In the genomic region with DNA sequence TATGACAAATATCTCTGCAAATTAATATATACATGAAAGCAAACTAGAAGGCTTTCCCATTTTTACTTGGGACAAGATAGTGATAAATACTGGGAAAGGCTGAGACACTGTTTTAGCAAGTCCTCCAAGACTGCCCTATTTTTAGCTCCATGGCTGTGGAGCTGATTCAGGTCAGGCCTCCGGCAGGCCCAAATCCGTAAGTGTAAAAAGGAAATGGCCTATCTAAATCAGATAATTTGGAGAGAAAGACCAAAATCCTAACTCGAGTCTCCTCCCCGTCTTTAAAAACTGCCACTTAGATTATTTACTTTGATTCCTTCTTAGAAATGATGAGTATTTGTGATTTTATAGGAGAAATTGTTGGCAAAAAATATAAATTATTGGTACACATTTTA, we compare ENCODE assay signal across 8 cellular contexts. TPM values are rescaled to one million over a fixed set of nuclear protein-coding genes. Genes with fewer than 3 reads are reported as not detected.
DNase-seq lines count a peak whose midpoint lies in the region; ATAC-seq and TF ChIP-seq lines count a peak whose summit lies in the region.

No MANE protein-coding gene starts in this region.

- H3K9ac ChIP-seq in liver (ENCODE audit: low read depth in 1 of 2, low read length in 2 of 2), result peak overlapping the region in 1 of 2 donors; percentile 99

- H3K4me1 ChIP-seq in liver (ENCODE audit: control insufficient read depth in 4 of 4, insufficient read depth in 4 of 4, low read length in 3 of 4), result peaks cover 17 to 26% (median 21%) of the 10 kb centered on the region in 4 donors
- no peaks in the 10 kb centered on the region for H3K4me1 ChIP-seq in urinary bladder (ENCODE audit: insufficient read depth)

- 4% methylated on average over 4 of the region's 4 CpGs for WGBS in liver
- WGBS in urinary bladder, result 3% methylated on average over 4 of the region's 4 CpGs

- H3K36me3 Mint-ChIP-seq in activated naive CD4-positive, alpha-beta T cell treated with anti-CD3 and anti-CD28 coated beads, Interleukin-2, amount 10 ng/mL, durations not matched to agents 7 days and 5 days, result peaks cover 26% of the 10 kb centered on the region

- peak overlapping the region; percentile 68 for H3K4me3 ChIP-seq in astrocyte of the cerebellum (ENCODE audit: low read depth, low read length)
- peak overlapping the region in 2 of 3 donors; percentile 86 to 89 for H3K4me3 ChIP-seq in liver (ENCODE audit: low read depth in 1 of 3, low read length in 3 of 3)
- H3K4me3 ChIP-seq in urinary bladder (ENCODE audit: low read depth, low read length), result peak overlapping the region; percentile 88

- peak overlapping the region; percentile 97 for H3K27ac Mint-ChIP-seq in activated naive CD4-positive, alpha-beta T cell treated with anti-CD3 and anti-CD28 coated beads, Interleukin-2, amount 10 ng/mL, durations not matched to agents 7 days and 5 days

- H3K4me1 Mint-ChIP-seq in activated naive CD4-positive, alpha-beta T cell treated with anti-CD3 and anti-CD28 coated beads, Interleukin-2, amount 10 ng/mL, durations not matched to agents 7 days and 5 days, result peaks cover 50% of the 10 kb centered on the region

- peak overlapping the region; percentile 85 for H3K4me3 Mint-ChIP-seq in activated naive CD4-positive, alpha-beta T cell treated with anti-CD3 and anti-CD28 coated beads, Interleukin-2, amount 10 ng/mL, durations not matched to agents 7 days and 5 days

- CTCF ChIA-PET in activated naive CD4-positive, alpha-beta T cell treated with anti-CD3 and anti-CD28 coated beads, Interleukin-2, amount 10 ng/mL, durations not matched to agents 7 days and 5 days (lab: Charles Lee), result interaction anchor here (0.6 to 2.3 kb wide), 3 partner anchors 45 to 440 kb away, joined by 3 to 8 read pairs (median 3); a partner anchor contains a TSS

- no peak for DNase-seq in activated naive CD4-positive, alpha-beta T cell treated with anti-CD3 and anti-CD28 coated beads, Interleukin-2, amount 10 ng/mL, durations not matched to agents 7 days and 5 days
- no peak for DNase-seq in activated naive CD4-positive, alpha-beta T cell (lab: John Stamatoyannopoulos, UW)
- DNase-seq in astrocyte of the cerebellum (ENCODE audit: low read depth) (no peak), left colon (no peak), OCI-M2 (lab: John Stamatoyannopoulos, UW; ENCODE audit: unreplicated experiment) (no peak), NCI-H2029 (lab: John Stamatoyannopoulos, UW) (no peak)

- no peak for TF ChIP-seq CTCF in astrocyte of the cerebellum (IDR thresholded peaks at IDR 0.05; ENCODE audit: low read depth, low read length, missing control alignments)
- no peak for TF ChIP-seq CTCF in liver (IDR thresholded peaks at IDR 0.05; ENCODE audit: low read depth, low read length, missing input control)

- H3K27me3 Mint-ChIP-seq in activated naive CD4-positive, alpha-beta T cell treated with anti-CD3 and anti-CD28 coated beads, Interleukin-2, amount 10 ng/mL, durations not matched to agents 7 days and 5 days, result no peaks in the 10 kb centered on the region

- ATAC-seq in left colon, result no peak

- in situ Hi-C loops in astrocyte of the cerebellum (cut with HindIII; ENCODE audit: low sequenced_read_pairs), result no loop called here

- H3K36me3 ChIP-seq in liver (ENCODE audit: control insufficient read depth in 4 of 4, insufficient read depth in 3 of 4, low read depth in 1 of 4, low read length in 3 of 4) (peaks cover 0 to 7% (median 3%) of the 10 kb centered on the region in 4 donors), urinary bladder (ENCODE audit: insufficient read depth) (no peaks in the 10 kb centered on the region)

- H3K9me3 ChIP-seq in liver (ENCODE audit: control insufficient read depth in 4 of 4, low read length in 3 of 4), result no peaks in the 10 kb centered on the region

- H3K27me3 ChIP-seq in liver (ENCODE audit: control insufficient read depth in 4 of 4, insufficient read depth in 4 of 4, low read length in 3 of 4), result no peaks in the 10 kb centered on the region

- H3K27ac ChIP-seq in liver (ENCODE audit: low read depth in 1 of 2, low read length in 2 of 2) (peak overlapping the region; percentile 98 to 99), urinary bladder (ENCODE audit: low read depth) (peak overlapping the region; percentile 2)

- TF ChIP-seq RAD21 in liver (IDR thresholded peaks at IDR 0.05), result no peak

- intact Hi-C loops in left colon (cut with DNase I, micrococcal nuclease), result no loop called here

- no peaks in the 10 kb centered on the region for H3K9me3 Mint-ChIP-seq in activated naive CD4-positive, alpha-beta T cell treated with anti-CD3 and anti-CD28 coated beads, Interleukin-2, amount 10 ng/mL, durations not matched to agents 7 days and 5 days

TF ChIP-seq in liver, 16 proteins besides CTCF, POLR2A, EP300 and RAD21:
- TF ChIP-seq YY1 (IDR thresholded peaks at IDR 0.05) (no peak), EGR1 (IDR thresholded peaks at IDR 0.05; ENCODE audit: low read depth in 2 of 2) (no peak), GABPA (IDR thresholded peaks at IDR 0.05 in 1 of 2, conservative IDR thresholded peaks at IDR 0.05 in 1 of 2) (no peak), NR2F2 (IDR thresholded peaks at IDR 0.05) (no peak), TAF1 (conservative IDR thresholded peaks at IDR 0.05) (no peak), JUND (IDR thresholded peaks at IDR 0.05) (no peak), RXRA (IDR thresholded peaks at IDR 0.05) (no peak), HNF4A (conservative IDR thresholded peaks at IDR 0.05) (no peak), FOXA1 (IDR thresholded peaks at IDR 0.05) (no peak), FOXA2 (IDR thresholded peaks at IDR 0.05) (no peak), HNF4G (IDR thresholded peaks at IDR 0.05) (no peak), SP1 (IDR thresholded peaks at IDR 0.05) (no peak)
- TF ChIP-seq, protein P1, sequence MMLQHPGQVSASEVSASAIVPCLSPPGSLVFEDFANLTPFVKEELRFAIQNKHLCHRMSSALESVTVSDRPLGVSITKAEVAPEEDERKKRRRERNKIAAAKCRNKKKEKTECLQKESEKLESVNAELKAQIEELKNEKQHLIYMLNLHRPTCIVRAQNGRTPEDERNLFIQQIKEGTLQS (IDR thresholded peaks at IDR 0.05), result no peak
- TF ChIP-seq, protein P2, sequence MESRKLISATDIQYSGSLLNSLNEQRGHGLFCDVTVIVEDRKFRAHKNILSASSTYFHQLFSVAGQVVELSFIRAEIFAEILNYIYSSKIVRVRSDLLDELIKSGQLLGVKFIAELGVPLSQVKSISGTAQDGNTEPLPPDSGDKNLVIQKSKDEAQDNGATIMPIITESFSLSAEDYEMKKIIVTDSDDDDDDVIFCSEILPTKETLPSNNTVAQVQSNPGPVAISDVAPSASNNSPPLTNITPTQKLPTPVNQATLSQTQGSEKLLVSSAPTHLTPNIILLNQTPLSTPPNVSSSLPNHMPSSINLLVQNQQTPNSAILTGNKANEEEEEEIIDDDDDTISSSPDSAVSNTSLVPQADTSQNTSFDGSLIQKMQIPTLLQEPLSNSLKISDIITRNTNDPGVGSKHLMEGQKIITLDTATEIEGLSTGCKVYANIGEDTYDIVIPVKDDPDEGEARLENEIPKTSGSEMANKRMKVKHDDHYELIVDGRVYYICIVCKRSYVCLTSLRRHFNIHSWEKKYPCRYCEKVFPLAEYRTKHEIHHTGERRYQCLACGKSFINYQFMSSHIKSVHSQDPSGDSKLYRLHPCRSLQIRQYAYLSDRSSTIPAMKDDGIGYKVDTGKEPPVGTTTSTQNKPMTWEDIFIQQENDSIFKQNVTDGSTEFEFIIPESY (IDR thresholded peaks at IDR 0.05), result no peak
- TF ChIP-seq, protein P3, sequence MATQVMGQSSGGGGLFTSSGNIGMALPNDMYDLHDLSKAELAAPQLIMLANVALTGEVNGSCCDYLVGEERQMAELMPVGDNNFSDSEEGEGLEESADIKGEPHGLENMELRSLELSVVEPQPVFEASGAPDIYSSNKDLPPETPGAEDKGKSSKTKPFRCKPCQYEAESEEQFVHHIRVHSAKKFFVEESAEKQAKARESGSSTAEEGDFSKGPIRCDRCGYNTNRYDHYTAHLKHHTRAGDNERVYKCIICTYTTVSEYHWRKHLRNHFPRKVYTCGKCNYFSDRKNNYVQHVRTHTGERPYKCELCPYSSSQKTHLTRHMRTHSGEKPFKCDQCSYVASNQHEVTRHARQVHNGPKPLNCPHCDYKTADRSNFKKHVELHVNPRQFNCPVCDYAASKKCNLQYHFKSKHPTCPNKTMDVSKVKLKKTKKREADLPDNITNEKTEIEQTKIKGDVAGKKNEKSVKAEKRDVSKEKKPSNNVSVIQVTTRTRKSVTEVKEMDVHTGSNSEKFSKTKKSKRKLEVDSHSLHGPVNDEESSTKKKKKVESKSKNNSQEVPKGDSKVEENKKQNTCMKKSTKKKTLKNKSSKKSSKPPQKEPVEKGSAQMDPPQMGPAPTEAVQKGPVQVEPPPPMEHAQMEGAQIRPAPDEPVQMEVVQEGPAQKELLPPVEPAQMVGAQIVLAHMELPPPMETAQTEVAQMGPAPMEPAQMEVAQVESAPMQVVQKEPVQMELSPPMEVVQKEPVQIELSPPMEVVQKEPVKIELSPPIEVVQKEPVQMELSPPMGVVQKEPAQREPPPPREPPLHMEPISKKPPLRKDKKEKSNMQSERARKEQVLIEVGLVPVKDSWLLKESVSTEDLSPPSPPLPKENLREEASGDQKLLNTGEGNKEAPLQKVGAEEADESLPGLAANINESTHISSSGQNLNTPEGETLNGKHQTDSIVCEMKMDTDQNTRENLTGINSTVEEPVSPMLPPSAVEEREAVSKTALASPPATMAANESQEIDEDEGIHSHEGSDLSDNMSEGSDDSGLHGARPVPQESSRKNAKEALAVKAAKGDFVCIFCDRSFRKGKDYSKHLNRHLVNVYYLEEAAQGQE (IDR thresholded peaks at IDR 0.05), result no peak
- TF ChIP-seq, protein P4, sequence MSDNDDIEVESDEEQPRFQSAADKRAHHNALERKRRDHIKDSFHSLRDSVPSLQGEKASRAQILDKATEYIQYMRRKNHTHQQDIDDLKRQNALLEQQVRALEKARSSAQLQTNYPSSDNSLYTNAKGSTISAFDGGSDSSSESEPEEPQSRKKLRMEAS (IDR thresholded peaks at IDR 0.05), result no peak

RNA-seq across cellular contexts. Expression of a gene that starts 2.9 kb away (rescaled TPM):
- 10 to 100 TPM; 16.0 to 27.5 TPM for total RNA-seq in liver
- polyA plus RNA-seq in liver, result 1 to 10 TPM; 5.3 to 7.2 TPM
- 60.5 TPM for total RNA-seq in urinary bladder
- polyA plus RNA-seq in urinary bladder, result 14.6 TPM
- total RNA-seq in left colon, result 10 to 100 TPM; 30.3 to 31.2 TPM
